In the genomic region with DNA sequence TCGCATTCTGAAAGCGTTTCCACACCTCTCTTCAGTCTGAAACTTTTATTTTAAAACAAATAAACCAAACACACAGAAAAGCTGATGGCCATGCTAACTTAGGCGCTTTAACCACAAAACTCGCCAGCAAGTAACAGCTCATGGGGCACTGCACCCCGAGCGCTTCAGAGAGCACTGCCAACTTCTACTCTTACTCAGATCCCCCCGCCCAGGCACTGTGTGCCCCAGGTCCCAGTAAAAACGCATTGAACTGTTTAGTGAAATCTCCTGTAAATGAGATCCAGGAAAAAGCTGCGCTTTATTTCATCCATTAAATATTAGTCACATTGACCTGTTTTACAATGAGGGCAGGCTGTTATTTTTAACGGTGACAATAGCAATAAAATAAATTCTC, we compare ENCODE assay signal across 20 cellular contexts.
DNase-seq lines count a peak whose midpoint lies in the region; ATAC-seq, FAIRE-seq and TF ChIP-seq lines count a peak whose summit lies in the region.
"Had no signal": no experiment of that assay in that cellular context is flagged by ENCODE, and none has a peak within 500 bp of the region (broad histone marks: within the 10 kb centered on the region; RNA-seq: fewer than 3 reads in every experiment).

No MANE protein-coding gene starts in this region.

- TF ChIP-seq EP300 in sigmoid colon (IDR thresholded peaks at IDR 0.05): no peak

- peak overlapping the region in 6 of 11 experiments; percentile 28 to 60 (median 39); a peak in 8 of 22 replicates for H3K27ac ChIP-seq in BLaER1 treated with 17β-estradiol and CSF1 and Interleukin-3, amounts not matched to agents 10 nM and 100 nM
- 0 out of 2 replicates have a peak overlapping the region, but pooled peaks have one; percentile 34 for H3K27ac ChIP-seq in WERI-Rb-1
- no peak overlapping the region for H3K27ac ChIP-seq in endothelial cell of umbilical vein (ENCODE audit: insufficient read depth, low read depth, low read length)
- peak overlapping the region in 3 of 4 donors; percentile 82 to 95 (median 89) for H3K27ac ChIP-seq in sigmoid colon
- H3K27ac ChIP-seq in lower lobe of right lung: no peak overlapping the region
- H3K27ac ChIP-seq: GM23248, spleen had no signal

- H2AFZ ChIP-seq in endothelial cell of umbilical vein (ENCODE audit: low read depth, low read length): no peak overlapping the region
- H2AFZ ChIP-seq: GM23248 had no signal

- peaks cover 0 to 32% (median 0%) of the 10 kb centered on the region in 11 experiments; a peak in 7 of 22 replicates for H3K27me3 ChIP-seq in BLaER1 treated with 17β-estradiol and CSF1 and Interleukin-3, amounts not matched to agents 10 nM and 100 nM
- no peaks in the 10 kb centered on the region for H3K27me3 ChIP-seq in WERI-Rb-1 (ENCODE audit: insufficient read depth, low read depth, severe bottlenecking)
- H3K27me3 ChIP-seq in endothelial cell of umbilical vein (ENCODE audit: control insufficient read depth in 2 of 2, insufficient read depth in 2 of 2, low read length in 2 of 2): no peaks in the 10 kb centered on the region
- no peaks in the 10 kb centered on the region for H3K27me3 ChIP-seq in sigmoid colon
- H3K27me3 ChIP-seq in lower lobe of right lung (ENCODE audit: low read depth): no peaks in the 10 kb centered on the region
- H3K27me3 ChIP-seq: esophagus muscularis mucosa, spleen, tibial nerve had no signal

- peak; percentile 33 for FAIRE-seq in endothelial cell of umbilical vein (lab: Jason Lieb, UNC)
- FAIRE-seq: TTC549 had no signal

- H3K79me2 ChIP-seq in endothelial cell of umbilical vein (ENCODE audit: control insufficient read depth, insufficient read depth, low read length): no peaks in the 10 kb centered on the region

- no peaks in the 10 kb centered on the region for H3K9me3 ChIP-seq in BLaER1 treated with 17β-estradiol and CSF1 and Interleukin-3, amounts not matched to agents 10 nM and 100 nM (replicated peaks in 1 of 11)
- H3K9me3 ChIP-seq in WERI-Rb-1 (ENCODE audit: severe bottlenecking) (no peaks in the 10 kb centered on the region), endothelial cell of umbilical vein (replicated peaks; ENCODE audit: control insufficient read depth, insufficient read depth, low read length) (no peaks in the 10 kb centered on the region), sigmoid colon (no peaks in the 10 kb centered on the region), lower lobe of right lung (no peaks in the 10 kb centered on the region)
- H3K9me3 ChIP-seq: esophagus muscularis mucosa, prostate gland, spleen, tibial nerve had no signal

- intact Hi-C loops in endothelial cell of umbilical vein (cut with micrococcal nuclease): no loop called here
- intact Hi-C loops in sigmoid colon (cut with DNase I): loop anchor here (10.0 kb wide), 1 partner anchor 154 kb away; no protein-coding TSS in a partner anchor
- intact Hi-C loops in lower lobe of right lung (cut with DNase I): loop anchor here (10.0 kb wide), 1 partner anchor 414 kb away; no protein-coding TSS in a partner anchor

- POLR2A ChIA-PET in endothelial cell of umbilical vein (lab: Charles Lee): no interaction called here

- DNase-seq in WERI-Rb-1: no peak
- DNase-seq in endothelial cell of umbilical vein (ENCODE audit: low read depth, low spot score): peak; percentile 73
- DNase-seq in sigmoid colon: no peak
- no peak for DNase-seq in SKM-1 treated with dmso at 0.1 percent for 144 hours (lab: John Stamatoyannopoulos, UW; ENCODE audit: unreplicated experiment)
- no peak for DNase-seq in UCSD-AML1 (lab: John Stamatoyannopoulos, UW; ENCODE audit: unreplicated experiment)
- no peak for DNase-seq in lower lobe of right lung
- DNase-seq: activated CD4-positive, alpha-beta T cell treated with anti-CD3 and anti-CD28 coated beads, Interleukin-2, amount 50 U/mL, for 1 hour; activated naive CD4-positive, alpha-beta T cell treated with anti-CD3 and anti-CD28 coated beads for 36 hours; aorta; GM23248; MM.1S; NCI-H1930; NCI-H446 treated with DMSO at 0.1 percent for 48 hours had no signal

- H3K9ac ChIP-seq in BLaER1 treated with 17β-estradiol and CSF1 and Interleukin-3, amounts not matched to agents 10 nM and 100 nM: peak overlapping the region in 8 of 11 experiments; percentile 0 to 40 (median 22); a peak in 9 of 22 replicates
- H3K9ac ChIP-seq in endothelial cell of umbilical vein (replicated peaks; ENCODE audit: extremely low read depth, insufficient read depth, low read length): no peak overlapping the region
- H3K9ac ChIP-seq: GM23248 had no signal

- H3K9me1 ChIP-seq in endothelial cell of umbilical vein (replicated peaks; ENCODE audit: control insufficient read depth, extremely low read depth, insufficient read depth, low read length): no peaks in the 10 kb centered on the region

- H3K4me1 ChIP-seq in BLaER1 treated with 17β-estradiol and CSF1 and Interleukin-3, amounts not matched to agents 10 nM and 100 nM: peaks cover 41 to 100% (median 98%) of the 10 kb centered on the region in 10 experiments
- H3K4me1 ChIP-seq in endothelial cell of umbilical vein (ENCODE audit: control insufficient read depth, extremely low read depth, insufficient read depth, low read length) (peaks cover 9% of the 10 kb centered on the region), sigmoid colon (peaks cover 0 to 97% (median 93%) of the 10 kb centered on the region in 4 donors), lower lobe of right lung (no peaks in the 10 kb centered on the region)
- H3K4me1 ChIP-seq: spleen had no signal

- peak overlapping the region; percentile 41 to 97 (median 85) for H3K4me2 ChIP-seq in BLaER1 treated with 17β-estradiol and CSF1 and Interleukin-3, amounts not matched to agents 10 nM and 100 nM
- H3K4me2 ChIP-seq in endothelial cell of umbilical vein (ENCODE audit: insufficient read depth, low read length): peak overlapping the region; percentile 16

- peaks cover 0 to 99% (median 80%) of the 10 kb centered on the region in 11 experiments; a peak in 18 of 22 replicates for H4K20me1 ChIP-seq in BLaER1 treated with 17β-estradiol and CSF1 and Interleukin-3, amounts not matched to agents 10 nM and 100 nM
- H4K20me1 ChIP-seq in endothelial cell of umbilical vein (replicated peaks; ENCODE audit: control insufficient read depth, extremely low read depth, insufficient read depth, low read length): no peaks in the 10 kb centered on the region

- 74 to 78% methylated on average over 10 of the region's 10 CpGs for whole genome bisulfite sequencing in sigmoid colon, 2 donors

- H3K4me3 ChIP-seq in BLaER1 treated with 17β-estradiol and CSF1 and Interleukin-3, amounts not matched to agents 10 nM and 100 nM: no peak overlapping the region; a peak in 1 of 20 replicates
- no peak overlapping the region for H3K4me3 ChIP-seq in WERI-Rb-1 (ENCODE audit: low read depth, low read length)
- no peak overlapping the region for H3K4me3 ChIP-seq in endothelial cell of umbilical vein (replicated peaks in 1 of 3; ENCODE audit: insufficient read depth in 1 of 3, low read depth in 1 of 3, low read length in 3 of 3)
- no peak overlapping the region for H3K4me3 ChIP-seq in sigmoid colon
- H3K4me3 ChIP-seq in lower lobe of right lung: no peak overlapping the region
- H3K4me3 ChIP-seq: esophagus muscularis mucosa, GM23248, prostate gland, spleen, tibial nerve had no signal

- no TSS peak for BruUV-seq in endothelial cell of umbilical vein (replicated peaks; lab: Mats Ljungman, UMichigan)

- dilution Hi-C loops in endothelial cell of umbilical vein (cut with MboI; ENCODE audit: extremely low pct_ligation_motif_present, low sequenced_read_pairs): no loop called here

- no peak for TF ChIP-seq POLR2A in endothelial cell of umbilical vein (IDR thresholded peaks at IDR 0.05; ENCODE audit: low read depth, low read length)
- no peak for TF ChIP-seq POLR2A in sigmoid colon (IDR thresholded peaks at IDR 0.05)

- peaks cover 11 to 95% (median 49%) of the 10 kb centered on the region in 11 experiments for H3K36me3 ChIP-seq in BLaER1 treated with 17β-estradiol and CSF1 and Interleukin-3, amounts not matched to agents 10 nM and 100 nM
- H3K36me3 ChIP-seq in WERI-Rb-1 (peaks cover 4% of the 10 kb centered on the region), endothelial cell of umbilical vein (ENCODE audit: control insufficient read depth in 2 of 2, extremely low read depth in 1 of 2, insufficient read depth in 2 of 2, low read length in 2 of 2) (peaks cover 6 to 46% of the 10 kb centered on the region in 2 experiments), sigmoid colon (peaks cover 10 to 68% (median 30%) of the 10 kb centered on the region in 4 donors), lower lobe of right lung (peaks cover 82% of the 10 kb centered on the region)

- CTCF ChIA-PET in endothelial cell of umbilical vein (lab: Charles Lee): interaction anchor here (1.0 to 1.7 kb wide), 7 partner anchors 17 to 421 kb away, joined by 3 to 10 read pairs (median 5); partner anchors contain the start of gene LRIG1

- ATAC-seq in HG02642 (IDR thresholded peaks at IDR 0.05; ENCODE audit: poor library complexity, unreplicated experiment) (no peak), lower lobe of right lung (no peak)

- TF ChIP-seq CTCF in WERI-Rb-1 (IDR thresholded peaks at IDR 0.05; ENCODE audit: low read depth, low read length) (no peak), endothelial cell of umbilical vein (IDR thresholded peaks at IDR 0.05; ENCODE audit: extremely low read depth in 1 of 2, insufficient read depth in 1 of 2, low read depth in 1 of 2, low read length in 2 of 2) (no peak), sigmoid colon (IDR thresholded peaks at IDR 0.05) (no peak), lower lobe of right lung (IDR thresholded peaks at IDR 0.05) (no peak)

TF ChIP-seq in endothelial cell of umbilical vein, 7 proteins besides CTCF, POLR2A, EP300 and RAD21:
- TF ChIP-seq GATA2 (IDR thresholded peaks at IDR 0.05; ENCODE audit: insufficient read depth, insufficient read length, low read depth, low read length) (no peak), JUN (IDR thresholded peaks at IDR 0.05; ENCODE audit: borderline replicate concordance, insufficient read depth, insufficient read length, low read depth) (peak; percentile 6), POLR2AphosphoS5 (IDR thresholded peaks at IDR 0.05; ENCODE audit: insufficient read depth, low read depth, low read length) (no peak), MAX (IDR thresholded peaks at IDR 0.05; ENCODE audit: insufficient read depth, insufficient read length) (no peak), MYC (IDR thresholded peaks at IDR 0.05; ENCODE audit: low read depth, low read length) (no peak)

Comparison
In these comparisons a context has a peak if more than half of its experiments do, and no peak if none do; other contexts are left out.
1. H3K27ac ChIP-seq: peak in BLaER1 treated with 17β-estradiol and CSF1 and Interleukin-3, amounts not matched to agents 10 nM and 100 nM (6 of 11), WERI-Rb-1 (single experiment) and sigmoid colon (3 of 4); none in endothelial cell of umbilical vein (single experiment) and lower lobe of right lung (single experiment).